28 cellular contexts compared by ENCODE assay signal in the genomic region with DNA sequence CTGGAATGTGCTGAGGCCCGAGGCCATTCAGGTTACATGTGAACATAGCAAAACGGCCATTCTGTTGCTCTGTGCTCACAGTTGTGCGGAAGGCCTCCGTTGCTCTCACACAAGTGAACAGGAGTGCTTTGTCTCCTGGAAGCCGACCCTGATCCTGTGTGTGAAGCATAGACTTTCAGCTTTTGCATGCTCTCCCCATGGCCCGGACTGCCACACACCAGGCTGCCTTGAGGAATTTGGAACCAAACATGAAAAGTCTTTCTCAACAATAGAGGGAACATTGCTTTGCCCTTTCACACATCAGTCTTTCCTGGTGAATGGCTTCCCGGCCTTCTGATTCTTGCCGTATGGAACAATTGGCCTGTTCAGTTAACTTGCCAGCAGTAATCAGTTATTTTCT.
"Had no signal": no experiment of that assay in that cellular context is flagged by ENCODE, and none has a peak within 500 bp of the region (broad histone marks: within the 10 kb centered on the region; RNA-seq: fewer than 3 reads in every experiment).

No MANE protein-coding gene starts in this region.

- H3K27me3 ChIP-seq: adrenal gland, right atrium auricular region, stomach, testis, upper lobe of left lung had no signal

- H3K4me1 Mint-ChIP-seq: memory B cell, naive B cell had no signal

- H3K36me3 ChIP-seq: adrenal gland, prostate gland, right atrium auricular region, stomach, upper lobe of left lung had no signal

- H3K27ac Mint-ChIP-seq: memory B cell, naive B cell had no signal

- H3K27ac ChIP-seq: adrenal gland, epithelial cell of prostate, foreskin keratinocyte, prostate gland, right atrium auricular region, testis, upper lobe of left lung had no signal

- H3K9ac ChIP-seq: SK-N-SH had no signal

- H3K9me3 ChIP-seq: adrenal gland, mucosa of descending colon, prostate gland, right atrium auricular region, SK-N-SH, stomach, testis, upper lobe of left lung had no signal

- H3K36me3 Mint-ChIP-seq: memory B cell, naive B cell had no signal

- DNase-seq: activated CD4-positive, alpha-beta T cell treated with anti-CD3 and anti-CD28 coated beads, Interleukin-2, amount 50 U/mL, for 1 hour; activated CD8-positive, alpha-beta memory T cell treated with anti-CD3 and anti-CD28 coated beads for 24 hours; activated CD8-positive, alpha-beta memory T cell treated with anti-CD3 and anti-CD28 coated beads, Interleukin-2, amount 50 U/mL, for 48 hours; activated effector memory CD4-positive, alpha-beta T cell treated with Interleukin-2 at 50 U/mL for 16 hours; activated naive CD4-positive, alpha-beta T cell treated with anti-CD3 and anti-CD28 coated beads, Interleukin-2, amount 50 U/mL, for 16 hours; activated T-cell treated with anti-CD3 and anti-CD28 coated beads, Interleukin-2, amount 50 U/mL, for 48 hours; adrenal gland; dermis blood vessel endothelial cell; foreskin keratinocyte; hypothalamus; islet precursor cell; left colon; mucosa of descending colon; naive B cell; occipital lobe; SK-N-SH; small intestine; stimulated activated CD4-positive, alpha-beta T cell treated with anti-CD3 and anti-CD28 coated beads, Interleukin-15, amount 100 ng/mL, for 24 hours; stimulated activated CD4-positive, alpha-beta T cell treated with anti-CD3 and anti-CD28 coated beads, Interleukin-2, amount 100 ng/mL, for 48 hours; stomach; T-helper 1 cell; T-helper 9 cell; testis; upper lobe of left lung had no signal

- H3K4me3 ChIP-seq: adrenal gland, mucosa of descending colon, prostate gland, right atrium auricular region, stomach, testis, upper lobe of left lung had no signal

- H3K4me1 ChIP-seq: adrenal gland, foreskin keratinocyte, prostate gland, right atrium auricular region, upper lobe of left lung had no signal

- ATAC-seq: foreskin keratinocyte, left colon, mucosa of descending colon had no signal

- H3K4me3 Mint-ChIP-seq: memory B cell, naive B cell had no signal
